ENCODE assay signal across 8 cellular contexts in genomic region chr1:6486433-6487011, GRCh38. TPM values are rescaled to one million over a fixed set of nuclear protein-coding genes. Genes with fewer than 3 reads are reported as not detected.
DNase-seq lines count a peak whose midpoint lies in the region; ATAC-seq and TF ChIP-seq lines count a peak whose summit lies in the region.

No MANE protein-coding gene starts in this region.

- H3K27ac ChIP-seq in A673 (ENCODE audit: low read depth, low read length, poor library complexity, severe bottlenecking) = no peak overlapping the region
- H3K27ac ChIP-seq in heart left ventricle = peak overlapping the region in 7 of 12 donors; percentile 61 to 93 (median 87)
- no peak overlapping the region for H3K27ac ChIP-seq in psoas muscle
- no peak overlapping the region for H3K27ac ChIP-seq in uterus

- no peaks in the 10 kb centered on the region for H3K36me3 Mint-ChIP-seq in activated naive CD8-positive, alpha-beta T cell treated with anti-CD3 and anti-CD28 coated beads, Interleukin-2, amount 10 ng/mL, durations not matched to agents 7 days and 5 days

- no peak overlapping the region for H3K27ac Mint-ChIP-seq in activated naive CD8-positive, alpha-beta T cell treated with anti-CD3 and anti-CD28 coated beads, Interleukin-2, amount 10 ng/mL, durations not matched to agents 7 days and 5 days

- H3K9me3 ChIP-seq in A673 (ENCODE audit: low read depth, low read length, poor library complexity, severe bottlenecking) (no peaks in the 10 kb centered on the region), heart left ventricle (no peaks in the 10 kb centered on the region), psoas muscle (no peaks in the 10 kb centered on the region), uterus (no peaks in the 10 kb centered on the region)

- H3K4me3 Mint-ChIP-seq in activated naive CD8-positive, alpha-beta T cell treated with anti-CD3 and anti-CD28 coated beads, Interleukin-2, amount 10 ng/mL, durations not matched to agents 7 days and 5 days = no peak overlapping the region

- TF ChIP-seq POLR2A in heart left ventricle (IDR thresholded peaks at IDR 0.05) (peak in 1 of 2 donors; percentile 11), uterus (IDR thresholded peaks at IDR 0.05) (no peak)

- peak; percentile 98 for TF ChIP-seq CTCF in A673 (conservative IDR thresholded peaks at IDR 0.05; ENCODE audit: low read depth, low read length)
- peak; percentile 84 to 92 (median 90) for TF ChIP-seq CTCF in heart left ventricle (IDR thresholded peaks at IDR 0.05)
- peak; percentile 89 for TF ChIP-seq CTCF in psoas muscle (IDR thresholded peaks at IDR 0.05)
- peak; percentile 65 to 84 (median 72) for TF ChIP-seq CTCF in uterus (IDR thresholded peaks at IDR 0.05)

- 4 to 8% (median 5%) methylated on average over 14 to 15 of the region's 15 CpGs for WGBS in heart left ventricle, 4 donors
- 6 to 10% (median 6%) methylated on average over 15 of the region's 15 CpGs for WGBS in psoas muscle, 3 donors

- CTCF ChIA-PET in A673 (lab: Charles Lee) = interaction anchor here (0.6 to 1.1 kb wide), 3 partner anchors 20 to 215 kb away, joined by 3 to 9 read pairs (median 3); no protein-coding TSS in a partner anchor

- H3K4me1 ChIP-seq in A673 (ENCODE audit: insufficient read depth, low read length, poor library complexity, severe bottlenecking) (peaks cover 14% of the 10 kb centered on the region), heart left ventricle (peaks cover 2 to 54% (median 37%) of the 10 kb centered on the region in 12 donors), psoas muscle (peaks cover 7% of the 10 kb centered on the region), uterus (peaks cover 0 to 10% of the 10 kb centered on the region in 2 donors)

- H3K4me1 Mint-ChIP-seq in activated naive CD8-positive, alpha-beta T cell treated with anti-CD3 and anti-CD28 coated beads, Interleukin-2, amount 10 ng/mL, durations not matched to agents 7 days and 5 days = peaks cover 12% of the 10 kb centered on the region

- intact Hi-C loops in A673 (cut with micrococcal nuclease; ENCODE audit: unreplicated experiment) = loop anchor here (2.0 to 5.0 kb wide), 2 partner anchors 160 to 731 kb away; no protein-coding TSS in a partner anchor
- intact Hi-C loops in heart left ventricle (cut with DNase I) = loop anchor here (1.0 to 10.0 kb wide), 10 partner anchors 36 to 161 kb away; partner anchors contain the start of genes NOL9 (in 4 of the 10) and TAS1R1 (in 3 of the 10)
- intact Hi-C loops in psoas muscle (cut with DNase I) = loop anchor here (2.0 to 5.0 kb wide), 3 partner anchors 38 to 161 kb away; no protein-coding TSS in a partner anchor
- intact Hi-C loops in uterus (cut with DNase I; ENCODE audit: low total_unique reads) = no loop called here

- peaks cover 28% of the 10 kb centered on the region for H3K27me3 Mint-ChIP-seq in activated naive CD8-positive, alpha-beta T cell treated with anti-CD3 and anti-CD28 coated beads, Interleukin-2, amount 10 ng/mL, durations not matched to agents 7 days and 5 days

- POLR2A ChIA-PET in A673 (lab: Charles Lee; ENCODE audit: low non-redundant PET) = no interaction called here
- POLR2A ChIA-PET in activated naive CD8-positive, alpha-beta T cell treated with anti-CD3 and anti-CD28 coated beads, Interleukin-2, amount 10 ng/mL, durations not matched to agents 7 days and 5 days (lab: Charles Lee) = no interaction called here

- H3K36me3 ChIP-seq in A673 (ENCODE audit: insufficient read depth, low read length, poor library complexity, severe bottlenecking) (no peaks in the 10 kb centered on the region), heart left ventricle (no peaks in the 10 kb centered on the region), psoas muscle (ENCODE audit: insufficient read depth in 1 of 2, low read depth in 1 of 2) (no peaks in the 10 kb centered on the region), uterus (no peaks in the 10 kb centered on the region)

- DNase-seq in A673 (ENCODE audit: low spot score) (peak; percentile 92), NAMALWA (ENCODE audit: low spot score) (peak; percentile 94), SW480 (ENCODE audit: low spot score) (peak; percentile 89), heart left ventricle (peak; percentile 85 to 92 (median 86)), psoas muscle (peak; percentile 86 to 91), uterus (peak; percentile 69 to 73)
- DNase-seq in activated naive CD8-positive, alpha-beta T cell treated with anti-CD3 and anti-CD28 coated beads, Interleukin-2, amount 10 ng/mL, durations not matched to agents 7 days and 5 days = peak; percentile 90

- H3K9me3 Mint-ChIP-seq in activated naive CD8-positive, alpha-beta T cell treated with anti-CD3 and anti-CD28 coated beads, Interleukin-2, amount 10 ng/mL, durations not matched to agents 7 days and 5 days = no peaks in the 10 kb centered on the region

- ATAC-seq in GM18511 (IDR thresholded peaks at IDR 0.05; ENCODE audit: unreplicated experiment) (peak; percentile 45), heart left ventricle (peak; percentile 47 to 76 (median 68)), psoas muscle (peak; percentile 73 to 88 (median 80))
- peak; percentile 63 for ATAC-seq in activated naive CD8-positive, alpha-beta T cell treated with anti-CD3 and anti-CD28 coated beads, Interleukin-2, amount 10 ng/mL, durations not matched to agents 7 days and 5 days (ENCODE audit: low read depth)

- H3K27me3 ChIP-seq in A673 (replicated peaks; ENCODE audit: insufficient read depth, low read depth, low read length, poor library complexity) = peaks cover 33% of the 10 kb centered on the region
- peaks cover 0 to 34% (median 4%) of the 10 kb centered on the region in 9 donors for H3K27me3 ChIP-seq in heart left ventricle
- peaks cover 0 to 34% (median 4%) of the 10 kb centered on the region in 3 donors for H3K27me3 ChIP-seq in psoas muscle (ENCODE audit: insufficient read depth in 3 of 3, low read length in 2 of 3)
- H3K27me3 ChIP-seq in uterus = no peaks in the 10 kb centered on the region

- no peak overlapping the region for H3K4me3 ChIP-seq in A673 (ENCODE audit: low read depth, low read length, poor library complexity, severe bottlenecking)
- peak overlapping the region in 9 of 12 donors; percentile 59 to 71 (median 66) for H3K4me3 ChIP-seq in heart left ventricle
- peak overlapping the region; percentile 61 for H3K4me3 ChIP-seq in psoas muscle
- no peak overlapping the region for H3K4me3 ChIP-seq in uterus

- BruUV-seq in A673 (replicated peaks; lab: Mats Ljungman, UMichigan) = no TSS peak

RNA-seq across cellular contexts. Expression of gene PLEKHG5, which starts 4.9 kb away (rescaled TPM):
- 0.86 and 2.3 TPM in 2 replicates for total RNA-seq in A673 (2021)
- total RNA-seq in activated naive CD8-positive, alpha-beta T cell treated with anti-CD3 and anti-CD28 coated beads, Interleukin-2, amount 10 ng/mL, durations not matched to agents 7 days and 5 days = 1 to 10 TPM; 4.7 to 5.0 TPM
- 10 to 100 TPM; 10.8 to 20.2 (median 15.2) TPM for total RNA-seq in heart left ventricle
- polyA plus RNA-seq in heart left ventricle = 10 to 100 TPM in 1 of 2 donors, 1 to 10 TPM in 1; 7.2 to 18.5 TPM
- total RNA-seq in psoas muscle = 1 to 10 TPM; 2.6 to 3.3 (median 3.2) TPM
- polyA plus RNA-seq in psoas muscle = 1 to 10 TPM; 1.5 to 2.3 (median 2.0) TPM
- 10 to 100 TPM in 2 of 4 donors, 1 to 10 TPM in 2; 2.6 to 23.7 (median 8.2) TPM for total RNA-seq in uterus

RNA-seq across cellular contexts. Expression of gene TNFRSF25, which starts 20.5 kb away (rescaled TPM):
- 0.97 and 1.5 TPM in 2 replicates for total RNA-seq in A673 (2021)
- 100 to 1,000 TPM; 137 TPM for total RNA-seq in activated naive CD8-positive, alpha-beta T cell treated with anti-CD3 and anti-CD28 coated beads, Interleukin-2, amount 10 ng/mL, durations not matched to agents 7 days and 5 days
- total RNA-seq in heart left ventricle = 10 to 100 TPM in 3 of 9 donors, 1 to 10 TPM in 6; 5.2 to 11.6 (median 9.3) TPM
- polyA plus RNA-seq in heart left ventricle = 10 to 100 TPM in 1 of 2 donors, 1 to 10 TPM in 1; 4.7 to 17.5 TPM
- 1 to 10 TPM; 1.5 to 2.6 (median 2.2) TPM for total RNA-seq in psoas muscle
- 1 to 10 TPM; 1.5 to 2.7 (median 1.6) TPM for polyA plus RNA-seq in psoas muscle
- 10 to 100 TPM in 1 of 4 donors, 1 to 10 TPM in 3; 1.0 to 11.1 (median 4.8) TPM for total RNA-seq in uterus

Comparison
In these comparisons a context has a peak if more than half of its experiments do, and no peak if none do; other contexts are left out.
1. H3K27ac ChIP-seq: peak in heart left ventricle (7 of 12); none in A673 (single experiment), psoas muscle (single experiment) and uterus (0 of 2).
2. H3K4me3 ChIP-seq: peak in heart left ventricle (9 of 12) and psoas muscle (single experiment); none in A673 (single experiment) and uterus (0 of 2).
3. RNA of gene TNFRSF25, which starts 20.5 kb away (total RNA-seq): 137 TPM in activated naive CD8-positive, alpha-beta T cell treated with anti-CD3 and anti-CD28 coated beads, Interleukin-2, amount 10 ng/mL, durations not matched to agents 7 days and 5 days; 5.2 to 11.6 TPM in heart left ventricle, 1.0 to 11.1 TPM in uterus, 1.5 to 2.6 TPM in psoas muscle and 0.97 to 1.5 TPM in A673; every median in the first group is over 10 times any median in the second.
4. Peak in every context shown above with its lines, with median percentiles within 50 percentile points of each other: DNase-seq, CTCF ChIP-seq and ATAC-seq.